8 cellular contexts compared by ENCODE assay signal in the genomic region with DNA sequence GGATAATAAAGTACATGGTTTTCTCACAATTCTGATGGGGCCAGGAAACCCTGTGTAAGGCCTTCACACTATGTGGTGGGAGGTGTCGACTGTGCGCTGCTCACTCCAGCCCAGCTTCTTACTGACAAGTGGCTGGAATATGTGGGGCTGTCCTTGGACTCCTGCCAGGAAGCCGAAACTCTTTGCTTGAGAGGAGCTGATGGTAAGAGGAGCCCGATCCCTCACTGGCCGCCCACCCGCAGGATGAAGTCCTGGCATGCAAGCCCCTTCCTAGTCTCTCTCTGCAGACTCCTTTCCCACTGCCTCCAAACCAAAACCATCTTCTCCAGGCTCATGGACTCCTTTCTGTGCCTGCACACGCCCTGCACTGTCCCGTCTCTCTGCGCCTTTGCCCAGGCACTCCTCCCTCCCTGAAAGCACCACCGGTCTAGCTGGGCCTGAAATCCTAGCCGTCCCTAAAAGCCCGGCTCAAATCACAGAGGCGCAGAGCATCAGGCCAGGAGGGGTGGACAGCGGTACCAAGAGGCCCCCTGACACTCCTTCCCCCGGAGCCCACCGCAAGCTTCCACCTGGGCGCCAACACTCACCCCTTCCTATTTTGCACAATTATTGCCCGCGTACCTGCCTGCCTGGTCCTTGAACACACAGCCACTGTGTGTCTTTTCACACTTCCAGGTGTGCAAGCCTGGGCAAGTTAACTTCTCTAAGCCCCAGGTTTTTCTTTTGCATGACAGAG.
A peak's percentile ranks its signal among the peaks of the same experiment; 100 is the strongest.
DNase-seq lines count a peak whose midpoint lies in the region; ATAC-seq and TF ChIP-seq lines count a peak whose summit lies in the region.
"Not testable (repeated sequence)": the region's sequence is repeated elsewhere in the genome, so short reads cannot be mapped to it uniquely, and the experiment has no call there.

No MANE protein-coding gene starts in this region.

- H3K36me3 ChIP-seq in left ventricle myocardium inferior: peaks cover 30% of the 10 kb centered on the region

- not testable (repeated sequence) for H3K23me2 ChIP-seq in H9 (ENCODE audit: insufficient read length, low read depth, low read length, poor library complexity, severe bottlenecking)

- H3K4ac ChIP-seq in H9 (ENCODE audit: low read depth, low read length): not testable (repeated sequence)

- TF ChIP-seq CTCF in AG10803 (conservative IDR thresholded peaks at IDR 0.05; ENCODE audit: low read length); H9 (conservative IDR thresholded peaks at IDR 0.05); left ventricle myocardium inferior (IDR thresholded peaks at IDR 0.05; ENCODE audit: borderline replicate concordance): not testable (repeated sequence)

- not testable (repeated sequence) for H4K20me1 ChIP-seq in H9 (ENCODE audit: control insufficient read depth, insufficient read depth, insufficient read length)

- H3K4me1 Mint-ChIP-seq in H9 (peaks cover 18% of the 10 kb centered on the region in 2 experiments), naive B cell (peaks cover 31 to 41% (median 35%) of the 10 kb centered on the region in 3 donors)
- peaks cover 41% of the 10 kb centered on the region for H3K4me1 Mint-ChIP-seq in activated CD4-positive, alpha-beta memory T cell treated with anti-CD3 and anti-CD28 coated beads, Interleukin-2, amount 10 ng/mL, durations not matched to agents 7 days and 5 days
- peaks cover 37% of the 10 kb centered on the region for H3K4me1 Mint-ChIP-seq in dendritic cell treated with granulocyte-macrophage colony-stimulating factor and Interleukin-4, amounts not matched to agents 40 ng/mL and 50 ng/mL, for 4 days (ENCODE audit: low read depth)

- not testable (repeated sequence) for H3K79me1 ChIP-seq in H9 (ENCODE audit: insufficient read depth, low read depth, low read length, poor library complexity, severe bottlenecking)

- H3K4me3 Mint-ChIP-seq in H9 (peak overlapping the region; percentile 90 to 96), naive B cell (peak overlapping the region; percentile 90 to 99 (median 95))
- peak overlapping the region; percentile 95 for H3K4me3 Mint-ChIP-seq in activated CD4-positive, alpha-beta memory T cell treated with anti-CD3 and anti-CD28 coated beads, Interleukin-2, amount 10 ng/mL, durations not matched to agents 7 days and 5 days
- H3K4me3 Mint-ChIP-seq in dendritic cell treated with granulocyte-macrophage colony-stimulating factor and Interleukin-4, amounts not matched to agents 40 ng/mL and 50 ng/mL, for 4 days: peak overlapping the region; percentile 95

- peak; percentile 69 for DNase-seq in AG10803 (ENCODE audit: low read depth)
- DNase-seq in H9; activated CD4-positive, alpha-beta memory T cell treated with anti-CD3 and anti-CD28 coated beads, Interleukin-2, amount 10 ng/mL, durations not matched to agents 7 days and 5 days; naive B cell: not testable (repeated sequence)
- DNase-seq in NCI-H69 (lab: John Stamatoyannopoulos, UW): peak; percentile 20
- peak; percentile 58 for DNase-seq in left ventricle myocardium inferior
- peak; percentile 4 for DNase-seq in stimulated activated CD4-positive, alpha-beta T cell treated with anti-CD3 and anti-CD28 coated beads, Interleukin-4, amount 100 ng/mL, for 1 hour

- ATAC-seq in naive B cell (ENCODE audit: low read depth in 2 of 2): not testable (repeated sequence)

- not testable (repeated sequence) for H2BK20ac ChIP-seq in H9 (ENCODE audit: low read depth, low read length, poor library complexity, severe bottlenecking)

- not testable (repeated sequence) for H3T11ph ChIP-seq in H9 (ENCODE audit: low read length)

- not testable (repeated sequence) for H4K8ac ChIP-seq in H9 (replicated peaks; ENCODE audit: insufficient read length, low read depth, low read length)

- not testable (repeated sequence) for H2AFZ ChIP-seq in H9 (ENCODE audit: low read length)

- not testable (repeated sequence) for H3K9me3 ChIP-seq in H9 (ENCODE audit: control insufficient read depth, low read depth, low read length); left ventricle myocardium inferior (replicated peaks)

- not testable (repeated sequence) for H3K14ac ChIP-seq in H9 (ENCODE audit: insufficient read depth, low read length)

- H3K9ac ChIP-seq in H9 (ENCODE audit: extremely low read depth, insufficient read length, low read length): peak overlapping the region; percentile 60

- H3K23ac ChIP-seq in H9 (ENCODE audit: insufficient read length, low read depth, low read length): not testable (repeated sequence)

- H2BK120ac ChIP-seq in H9 (ENCODE audit: low read depth, low read length, poor library complexity, severe bottlenecking): not testable (repeated sequence)

- peak overlapping the region; percentile 97 for H3K4me2 ChIP-seq in H9 (ENCODE audit: insufficient read depth, insufficient read length, low read length)

- not testable (repeated sequence) for H3K27ac ChIP-seq in H9 (ENCODE audit: insufficient read length, low read depth, low read length)
- H3K27ac ChIP-seq in left ventricle myocardium inferior (replicated peaks): peak overlapping the region; percentile 93

- H3K27me3 ChIP-seq in H9 (ENCODE audit: insufficient read depth, low read length); left ventricle myocardium inferior (ENCODE audit: low read depth): not testable (repeated sequence)

- H3K4me3 ChIP-seq in AG10803 (ENCODE audit: low read length): peak overlapping the region; percentile 93
- H3K4me3 ChIP-seq in left ventricle myocardium inferior: peak overlapping the region; percentile 99

- POLR2A ChIA-PET in activated CD4-positive, alpha-beta memory T cell treated with anti-CD3 and anti-CD28 coated beads, Interleukin-2, amount 10 ng/mL, durations not matched to agents 7 days and 5 days (lab: Charles Lee): interaction anchor here (1.7 kb wide), 1 partner anchor 23 kb away, joined by 6 read pairs; no protein-coding TSS in a partner anchor

- not testable (repeated sequence) for H4K5ac ChIP-seq in H9 (ENCODE audit: insufficient read length, low read depth, low read length)

- CTCF ChIA-PET in activated CD4-positive, alpha-beta memory T cell treated with anti-CD3 and anti-CD28 coated beads, Interleukin-2, amount 10 ng/mL, durations not matched to agents 7 days and 5 days (lab: Charles Lee): interaction anchor here (0.6 to 3.5 kb wide), 5 partner anchors 24 to 147 kb away, joined by 3 to 16 read pairs (median 3); no protein-coding TSS in a partner anchor

- peaks cover 10% of the 10 kb centered on the region; the same call in 1 of the 2 replicates for H3K79me2 ChIP-seq in H9 (ENCODE audit: insufficient read depth, low read length)

- H3K9me3 Mint-ChIP-seq in H9; activated CD4-positive, alpha-beta memory T cell treated with anti-CD3 and anti-CD28 coated beads, Interleukin-2, amount 10 ng/mL, durations not matched to agents 7 days and 5 days; dendritic cell treated with granulocyte-macrophage colony-stimulating factor and Interleukin-4, amounts not matched to agents 40 ng/mL and 50 ng/mL, for 4 days; naive B cell: not testable (repeated sequence)

- H2BK5ac ChIP-seq in H9 (ENCODE audit: insufficient read length, low read length): not testable (repeated sequence)

- H3K27me3 Mint-ChIP-seq in H9 (ENCODE audit: low read depth); dendritic cell treated with granulocyte-macrophage colony-stimulating factor and Interleukin-4, amounts not matched to agents 40 ng/mL and 50 ng/mL, for 4 days: not testable (repeated sequence)
- H3K27me3 Mint-ChIP-seq in activated CD4-positive, alpha-beta memory T cell treated with anti-CD3 and anti-CD28 coated beads, Interleukin-2, amount 10 ng/mL, durations not matched to agents 7 days and 5 days: peaks cover 19% of the 10 kb centered on the region
- peaks cover 4 to 19% (median 7%) of the 10 kb centered on the region in 3 donors for H3K27me3 Mint-ChIP-seq in naive B cell

- WGBS in H9 (ENCODE audit: extremely low coverage, insufficient read length, low lambda C conversion rate): no CpG with 5 or more reads among the region's 19 CpGs

- not testable (repeated sequence) for H3K56ac ChIP-seq in H9 (ENCODE audit: insufficient read length, low read depth, low read length)

- intact Hi-C loops in dendritic cell treated with granulocyte-macrophage colony-stimulating factor and Interleukin-4, amounts not matched to agents 40 ng/mL and 50 ng/mL, for 4 days (cut with micrococcal nuclease); left ventricle myocardium inferior (cut with micrococcal nuclease): not testable (repeated sequence)

- H2AK5ac ChIP-seq in H9 (ENCODE audit: insufficient read length, low read length): not testable (repeated sequence)

- H3K36me3 Mint-ChIP-seq in H9 (ENCODE audit: insufficient read depth in 1 of 3, low read depth in 3 of 3) (peaks cover 15 to 36% (median 31%) of the 10 kb centered on the region in 3 experiments; a peak in 6 of 7 replicates), naive B cell (peaks cover 0 to 15% of the 10 kb centered on the region in 2 donors)
- H3K36me3 Mint-ChIP-seq in activated CD4-positive, alpha-beta memory T cell treated with anti-CD3 and anti-CD28 coated beads, Interleukin-2, amount 10 ng/mL, durations not matched to agents 7 days and 5 days (ENCODE audit: low read depth): peaks cover 33% of the 10 kb centered on the region
- H3K36me3 Mint-ChIP-seq in dendritic cell treated with granulocyte-macrophage colony-stimulating factor and Interleukin-4, amounts not matched to agents 40 ng/mL and 50 ng/mL, for 4 days (ENCODE audit: low read depth): peaks cover 49% of the 10 kb centered on the region

- not testable (repeated sequence) for H3K4me1 ChIP-seq in H9 (ENCODE audit: insufficient read depth, low read length)
- peaks cover 49% of the 10 kb centered on the region for H3K4me1 ChIP-seq in left ventricle myocardium inferior

- 0 out of 7 replicates have a peak overlapping the region, but pooled peaks of 1 of the 3 experiments have one; percentile 90 for H3K27ac Mint-ChIP-seq in H9
- peak overlapping the region; percentile 74 for H3K27ac Mint-ChIP-seq in activated CD4-positive, alpha-beta memory T cell treated with anti-CD3 and anti-CD28 coated beads, Interleukin-2, amount 10 ng/mL, durations not matched to agents 7 days and 5 days
- H3K27ac Mint-ChIP-seq in dendritic cell treated with granulocyte-macrophage colony-stimulating factor and Interleukin-4, amounts not matched to agents 40 ng/mL and 50 ng/mL, for 4 days: peak overlapping the region; percentile 93
- peak overlapping the region; percentile 29 to 96 (median 94) for H3K27ac Mint-ChIP-seq in naive B cell

- not testable (repeated sequence) for H2BK15ac ChIP-seq in H9 (ENCODE audit: low read depth, low read length)

- H2BK12ac ChIP-seq in H9 (ENCODE audit: insufficient read length, low read depth, low read length): not testable (repeated sequence)

- H4K91ac ChIP-seq in H9 (ENCODE audit: insufficient read length, low read depth, low read length): not testable (repeated sequence)

- H3K18ac ChIP-seq in H9 (ENCODE audit: insufficient read length, low read depth, low read length): not testable (repeated sequence)
